Comparison of ENCODE assay signal across 16 cellular contexts in the genomic region with DNA sequence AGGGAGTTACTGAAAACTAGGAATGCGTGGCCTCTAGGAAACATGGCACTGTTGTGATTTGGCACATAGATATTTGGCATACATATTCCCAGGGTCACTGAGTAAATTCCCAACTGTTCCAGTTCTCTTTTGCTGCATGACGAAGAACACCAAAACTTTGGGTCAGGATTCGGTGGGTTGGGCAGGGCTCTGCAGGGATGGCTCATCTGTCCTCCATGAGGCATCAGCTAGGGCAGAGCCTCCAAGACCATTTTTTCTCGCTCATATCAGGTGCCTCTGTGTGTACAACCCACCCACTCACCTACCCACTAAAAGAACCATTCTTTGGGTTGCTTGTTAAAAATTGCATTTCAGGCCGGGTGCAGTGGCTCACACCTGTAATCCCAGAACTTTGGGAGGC.
"Had no signal": no experiment of that assay in that cellular context is flagged by ENCODE, and none has a peak within 500 bp of the region (broad histone marks: within the 10 kb centered on the region; RNA-seq: fewer than 3 reads in every experiment).

No MANE protein-coding gene starts in this region.

- H3K4me3 ChIP-seq: ascending aorta, esophagus muscularis mucosa, lung, testis had no signal

- H3K27ac ChIP-seq: testis, WERI-Rb-1 had no signal

- H3K9me3 ChIP-seq: testis had no signal

- ATAC-seq: stimulated activated naive CD8-positive, alpha-beta T cell treated with anti-CD3 and anti-CD28 coated beads, Interleukin-15, amount 100 ng/mL, for 72 hours had no signal

- H3K27me3 ChIP-seq: ascending aorta, esophagus muscularis mucosa, testis had no signal

- DNase-seq: activated CD4-positive, alpha-beta T cell treated with anti-CD3 and anti-CD28 coated beads for 1 hour; activated CD8-positive, alpha-beta memory T cell treated with anti-CD3 and anti-CD28 coated beads for 24 hours; activated CD8-positive, alpha-beta memory T cell treated with anti-CD3 and anti-CD28 coated beads, Interleukin-2, amount 50 U/mL, for 48 hours; activated effector memory CD4-positive, alpha-beta T cell treated with Interleukin-2 at 50 U/mL for 16 hours; activated naive CD4-positive, alpha-beta T cell treated with anti-CD3 and anti-CD28 coated beads, Interleukin-2, amount 10 ng/mL, durations not matched to agents 7 days and 5 days; activated T-cell treated with anti-CD3 and anti-CD28 coated beads, Interleukin-2, amount 50 U/mL, for 48 hours; effector CD8-positive, alpha-beta T cell; occipital lobe; small intestine; stimulated activated CD4-positive, alpha-beta T cell treated with anti-CD3 and anti-CD28 coated beads, Interleukin-4, amount 100 ng/mL, for 1 hour; stimulated activated naive CD8-positive, alpha-beta T cell treated with anti-CD3 and anti-CD28 coated beads, Interleukin-15, amount 100 ng/mL, for 72 hours; testis had no signal
